ENCODE assay signal across 9 cellular contexts in genomic region chr19:44512326-44513298, GRCh38. TPM values are rescaled to one million over a fixed set of nuclear protein-coding genes. Genes with fewer than 3 reads are reported as not detected.
DNase-seq lines count a peak whose midpoint lies in the region; ATAC-seq and TF ChIP-seq lines count a peak whose summit lies in the region.
"Had no signal": no experiment of that assay in that cellular context is flagged by ENCODE, and none has a peak within 500 bp of the region (broad histone marks: within the 10 kb centered on the region; RNA-seq: fewer than 3 reads in every experiment).

No MANE protein-coding gene starts in this region.

- H3K27me3 ChIP-seq in HL-60 (ENCODE audit: insufficient read depth, poor library complexity, severe bottlenecking), result no peaks in the 10 kb centered on the region
- H3K27me3 ChIP-seq in SJSA1 (replicated peaks), result no peaks in the 10 kb centered on the region

- H3K27ac ChIP-seq in HL-60 (replicated peaks) (no peak overlapping the region), SJSA1 (no peak overlapping the region)
- H3K27ac ChIP-seq: parathyroid adenoma had no signal

- H3K9me3 ChIP-seq in SJSA1 (replicated peaks), result no peaks in the 10 kb centered on the region

- TF ChIP-seq CTCF in HL-60 (IDR thresholded peaks at IDR 0.05; ENCODE audit: insufficient read depth, low read length) (peak; percentile 51), foreskin fibroblast (IDR thresholded peaks at IDR 0.05; ENCODE audit: low read depth, low read length) (peak; percentile 45), GM20000 (IDR thresholded peaks at IDR 0.05; ENCODE audit: extremely low read depth, missing control alignments) (no peak)

- H3K36me3 ChIP-seq in SJSA1, result no peaks in the 10 kb centered on the region

- DNase-seq in DMS 273 (lab: John Stamatoyannopoulos, UW; ENCODE audit: unreplicated experiment) (peak; percentile 64), DMS 273 treated with DMSO at 0.1 percent for 48 hours (lab: John Stamatoyannopoulos, UW) (no peak), HL-60 (ENCODE audit: low read depth in 1 of 2, low spot score in 1 of 2) (peak; percentile 17 to 51), SJSA1 (ENCODE audit: low read depth in 1 of 2, low spot score in 2 of 2) (peak; percentile 41 to 59), foreskin fibroblast (peak; percentile 42 to 56), stromal cell of bone marrow (ENCODE audit: low read depth) (peak; percentile 26), GM20000 (ENCODE audit: low spot score) (no peak)

- no peak for ATAC-seq in GM19455 (IDR thresholded peaks at IDR 0.05; ENCODE audit: unreplicated experiment)

- H3K4me3 ChIP-seq in HL-60 (replicated peaks; ENCODE audit: insufficient read depth, low read length) (no peak overlapping the region), SJSA1 (no peak overlapping the region), foreskin fibroblast (ENCODE audit: low read depth in 1 of 2, low read length in 2 of 2) (no peak overlapping the region)

- peaks cover 18% of the 10 kb centered on the region for H3K4me1 ChIP-seq in SJSA1 (replicated peaks)
- H3K4me1 ChIP-seq: parathyroid adenoma had no signal

RNA-seq across cellular contexts. Expression of gene ZNF180, which starts 12.3 kb away (rescaled TPM):
- total RNA-seq in SJSA1 (2014; rRNA removed; shearing (Covaris generic)), result 16.4 and 17.7 TPM in 2 replicates

RNA-seq across cellular contexts. Expression of gene CEACAM20, which starts 16.9 kb away (rescaled TPM):
- total RNA-seq in SJSA1 (2014; rRNA removed; shearing (Covaris generic)), result 0.08 TPM in 1 of 2 replicates, not detected in the other

Comparison
In these comparisons a context has a peak if more than half of its experiments do, and no peak if none do; other contexts are left out.
1. DNase-seq: peak in DMS 273 (single experiment), HL-60 (2 of 2), SJSA1 (2 of 2), foreskin fibroblast (2 of 2) and stromal cell of bone marrow (single experiment); none in DMS 273 treated with DMSO at 0.1 percent for 48 hours (single experiment) and GM20000 (single experiment).